33 cellular contexts compared by ENCODE assay signal in the genomic region with DNA sequence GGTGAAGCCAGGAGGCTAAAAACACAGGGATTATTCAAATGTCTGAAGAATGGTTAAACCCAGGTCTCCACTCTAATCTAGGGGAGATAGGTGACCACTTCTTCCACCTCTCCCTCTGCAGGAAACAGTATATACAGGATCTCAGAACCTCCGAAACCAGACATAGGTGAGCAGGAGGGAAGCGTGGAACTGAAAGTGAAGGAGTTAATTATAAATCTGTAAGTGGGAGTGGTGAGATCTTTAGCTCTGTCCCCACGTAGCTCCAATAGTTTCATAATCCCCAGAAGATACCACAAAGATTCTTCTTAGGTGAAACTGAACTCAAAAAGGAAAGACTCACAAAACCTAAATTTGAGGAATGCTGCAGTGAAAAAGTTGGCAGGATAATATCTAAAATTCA.
DNase-seq lines count a peak whose midpoint lies in the region; ATAC-seq and FAIRE-seq lines count a peak whose summit lies in the region.
"Had no signal": no experiment of that assay in that cellular context is flagged by ENCODE, and none has a peak within 500 bp of the region (broad histone marks: within the 10 kb centered on the region; RNA-seq: fewer than 3 reads in every experiment).

No MANE protein-coding gene starts in this region.

- no peak overlapping the region for H3K4me3 Mint-ChIP-seq in activated naive CD4-positive, alpha-beta T cell treated with anti-CD3 and anti-CD28 coated beads, Interleukin-2, amount 50 U/mL, for 24 hours
- peak overlapping the region; percentile 4 to 59 for H3K4me3 Mint-ChIP-seq in stimulated activated naive CD8-positive, alpha-beta T cell treated with anti-CD3 and anti-CD28 coated beads, Interleukin-15, amount 100 ng/mL, for 72 hours
- H3K4me3 Mint-ChIP-seq: activated CD4-positive, alpha-beta memory T cell treated with anti-CD3 and anti-CD28 coated beads, Interleukin-2, amount 10 ng/mL, durations not matched to agents 7 days and 5 days; endodermal cell; nephron had no signal

- peaks cover 81% of the 10 kb centered on the region for H3K4me1 Mint-ChIP-seq in activated naive CD4-positive, alpha-beta T cell treated with anti-CD3 and anti-CD28 coated beads, Interleukin-2, amount 50 U/mL, for 24 hours
- H3K4me1 Mint-ChIP-seq in stimulated activated naive CD8-positive, alpha-beta T cell treated with anti-CD3 and anti-CD28 coated beads, Interleukin-15, amount 100 ng/mL, for 72 hours, result peaks cover 56% of the 10 kb centered on the region
- H3K4me1 Mint-ChIP-seq: endodermal cell, IgD-negative memory B cell, nephron had no signal

- no peak overlapping the region for H3K4me3 ChIP-seq in adipocyte (ENCODE audit: low read length)
- H3K4me3 ChIP-seq: coronary artery, heart left ventricle, lung, skin epidermis had no signal

- peaks cover 40% of the 10 kb centered on the region for H3K36me3 Mint-ChIP-seq in activated naive CD4-positive, alpha-beta T cell treated with anti-CD3 and anti-CD28 coated beads, Interleukin-2, amount 50 U/mL, for 24 hours
- H3K36me3 Mint-ChIP-seq in activated naive CD4-positive, alpha-beta T cell treated with anti-CD3 and anti-CD28 coated beads, Interleukin-2, amount 50 U/mL, for 72 hours, result peaks cover 22 to 57% of the 10 kb centered on the region in 2 donors
- H3K36me3 Mint-ChIP-seq: IgD-negative memory B cell had no signal

- no peak for DNase-seq in activated naive CD4-positive, alpha-beta T cell treated with anti-CD3 and anti-CD28 coated beads, Interleukin-2, amount 50 U/mL, for 72 hours (ENCODE audit: low spot score in 2 of 2)
- DNase-seq in adipocyte (ENCODE audit: low read depth) (peak; percentile 43), T-helper 2 cell (no peak), HTR-8/SVneo (ENCODE audit: insufficient read length, low spot score) (no peak)
- no peak for DNase-seq in stimulated activated naive CD8-positive, alpha-beta T cell treated with anti-CD3 and anti-CD28 coated beads, Interleukin-15, amount 100 ng/mL, for 72 hours
- DNase-seq: activated CD4-positive, alpha-beta memory T cell treated with anti-CD3 and anti-CD28 coated beads, Interleukin-2, amount 10 ng/mL, durations not matched to agents 7 days and 5 days; activated gamma-delta T cell treated with Interleukin-2 at 50 U/mL for 16 hours; anterior cingulate cortex; BE2C; COR-L47; DMS53; endodermal cell; foreskin fibroblast; heart left ventricle; kidney glomerular epithelial cell; NCI-H1048; NCI-H1694 treated with DMSO at 0.1 percent for 48 hours; NCI-H2171 treated with DMSO at 0.1 percent for 48 hours; NCI-H524; SHP77; stimulated activated CD8-positive, alpha-beta memory T cell treated with anti-CD3 and anti-CD28 coated beads, Interleukin-4, amount 100 ng/mL, for 48 hours had no signal

- no peaks in the 10 kb centered on the region for H3K9me3 ChIP-seq in adipocyte (ENCODE audit: control insufficient read depth, low read length)
- H3K9me3 ChIP-seq: BE2C, heart left ventricle had no signal

- no peaks in the 10 kb centered on the region for H3K4me1 ChIP-seq in adipocyte (ENCODE audit: control insufficient read depth, insufficient read depth, low read length)
- H3K4me1 ChIP-seq: BE2C, heart left ventricle had no signal

- no peak for FAIRE-seq in HTR-8/SVneo (lab: Jason Lieb, UNC)
- FAIRE-seq: bronchial epithelial cell, G401.6 had no signal

- no peaks in the 10 kb centered on the region for H3K36me3 ChIP-seq in adipocyte (ENCODE audit: control insufficient read depth, insufficient read depth, low read length, severe bottlenecking)
- H3K36me3 ChIP-seq: BE2C, heart left ventricle had no signal

- no peaks in the 10 kb centered on the region for H3K27me3 ChIP-seq in adipocyte (replicated peaks; ENCODE audit: control insufficient read depth, insufficient read depth, low read length)
- H3K27me3 ChIP-seq: BE2C, heart left ventricle had no signal

- no peak for ATAC-seq in activated naive CD4-positive, alpha-beta T cell treated with anti-CD3 and anti-CD28 coated beads, Interleukin-2, amount 50 U/mL, for 72 hours
- ATAC-seq in HG02981 (IDR thresholded peaks at IDR 0.05; ENCODE audit: unreplicated experiment) (peak; percentile 56), GM21515 (IDR thresholded peaks at IDR 0.05; ENCODE audit: unreplicated experiment) (no peak)
- no peak for ATAC-seq in stimulated activated naive CD8-positive, alpha-beta T cell treated with anti-CD3 and anti-CD28 coated beads, Interleukin-15, amount 100 ng/mL, for 72 hours
- ATAC-seq: esophagus mucosa, heart left ventricle, Panc1 had no signal

- peaks cover 10% of the 10 kb centered on the region for H3K9me3 Mint-ChIP-seq in activated naive CD4-positive, alpha-beta T cell treated with anti-CD3 and anti-CD28 coated beads, Interleukin-2, amount 50 U/mL, for 24 hours
- peaks cover 6 to 26% of the 10 kb centered on the region in 2 donors for H3K9me3 Mint-ChIP-seq in activated naive CD4-positive, alpha-beta T cell treated with anti-CD3 and anti-CD28 coated beads, Interleukin-2, amount 50 U/mL, for 72 hours
- peaks cover 0 to 5% of the 10 kb centered on the region in 2 donors for H3K9me3 Mint-ChIP-seq in stimulated activated naive CD8-positive, alpha-beta T cell treated with anti-CD3 and anti-CD28 coated beads, Interleukin-15, amount 100 ng/mL, for 72 hours
- H3K9me3 Mint-ChIP-seq: activated CD4-positive, alpha-beta memory T cell treated with anti-CD3 and anti-CD28 coated beads, Interleukin-2, amount 10 ng/mL, durations not matched to agents 7 days and 5 days; endodermal cell; nephron had no signal

- peak overlapping the region; percentile 69 for H3K27ac Mint-ChIP-seq in activated naive CD4-positive, alpha-beta T cell treated with anti-CD3 and anti-CD28 coated beads, Interleukin-2, amount 50 U/mL, for 24 hours
- H3K27ac Mint-ChIP-seq in activated naive CD4-positive, alpha-beta T cell treated with anti-CD3 and anti-CD28 coated beads, Interleukin-2, amount 50 U/mL, for 72 hours, result peak overlapping the region in 1 of 2 donors; percentile 6
- peak overlapping the region in 1 of 2 donors; percentile 22 for H3K27ac Mint-ChIP-seq in stimulated activated naive CD8-positive, alpha-beta T cell treated with anti-CD3 and anti-CD28 coated beads, Interleukin-15, amount 100 ng/mL, for 72 hours
- H3K27ac Mint-ChIP-seq: activated CD4-positive, alpha-beta memory T cell treated with anti-CD3 and anti-CD28 coated beads, Interleukin-2, amount 10 ng/mL, durations not matched to agents 7 days and 5 days; endodermal cell; nephron had no signal

- H3K27me3 Mint-ChIP-seq in activated naive CD4-positive, alpha-beta T cell treated with anti-CD3 and anti-CD28 coated beads, Interleukin-2, amount 50 U/mL, for 24 hours, result no peaks in the 10 kb centered on the region
- H3K27me3 Mint-ChIP-seq in stimulated activated naive CD8-positive, alpha-beta T cell treated with anti-CD3 and anti-CD28 coated beads, Interleukin-15, amount 100 ng/mL, for 72 hours, result no peaks in the 10 kb centered on the region
- H3K27me3 Mint-ChIP-seq: activated CD4-positive, alpha-beta memory T cell treated with anti-CD3 and anti-CD28 coated beads, Interleukin-2, amount 10 ng/mL, durations not matched to agents 7 days and 5 days; IgD-negative memory B cell had no signal

- no peak overlapping the region for H3K9ac ChIP-seq in adipocyte (ENCODE audit: low read length)
